In the genomic region with DNA sequence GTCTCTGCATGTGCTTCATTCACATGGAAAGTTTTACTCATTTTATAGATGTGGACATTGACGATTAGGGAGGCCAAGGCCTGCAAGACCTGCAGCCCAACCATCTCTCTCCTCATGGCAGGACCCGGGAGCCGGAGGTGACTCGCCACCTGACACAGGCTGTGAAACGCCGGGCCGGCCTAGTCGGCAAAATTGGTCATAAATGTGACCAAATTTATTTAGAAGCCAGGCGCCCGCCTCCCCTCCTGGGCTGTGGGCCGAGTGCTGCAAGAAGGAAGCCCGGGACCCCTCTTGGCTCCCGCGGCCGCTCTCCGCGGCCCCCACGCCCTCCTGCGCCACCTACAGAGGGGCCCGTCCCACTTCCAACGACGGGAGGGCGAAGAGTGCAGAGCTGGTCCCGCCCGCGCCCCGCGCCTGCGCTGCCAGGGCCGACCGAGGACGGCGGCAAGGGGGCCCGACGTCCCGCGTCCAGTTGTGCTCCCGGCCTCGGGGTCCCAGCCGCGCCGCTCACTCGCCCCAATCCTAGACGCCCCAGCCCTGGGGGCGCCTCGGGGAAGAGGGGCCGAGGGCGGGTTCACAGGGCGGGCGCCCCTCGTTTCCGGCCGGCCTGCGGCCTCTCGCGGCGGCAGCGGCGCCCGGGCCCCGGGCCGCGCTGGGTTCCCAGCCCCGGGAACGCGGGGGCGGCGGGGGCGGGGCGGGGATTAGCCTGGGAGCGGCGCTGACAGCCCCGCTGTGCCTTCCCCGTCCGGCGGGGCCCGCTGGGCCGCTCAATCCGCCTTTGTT, we compare ENCODE assay signal across 8 cellular contexts. TPM values are rescaled to one million over a fixed set of nuclear protein-coding genes. Genes with fewer than 3 reads are reported as not detected.
DNase-seq lines count a peak whose midpoint lies in the region; ATAC-seq and TF ChIP-seq lines count a peak whose summit lies in the region.

No MANE protein-coding gene starts in this region.

- ATAC-seq in stimulated activated memory B cell treated with anti-CD40 and anti-IgM and Interleukin-4, amounts not matched to agents 10 μg/mL and 1 μg/mL and 100 μg/mL, for 72 hours = peak; percentile 55
- ATAC-seq in HG03469 (IDR thresholded peaks at IDR 0.05; ENCODE audit: unreplicated experiment) = no peak

- peaks cover 27% of the 10 kb centered on the region for H3K36me3 ChIP-seq in NT2/D1 (ENCODE audit: insufficient read depth, insufficient read length, low read length)

- H3K36me3 Mint-ChIP-seq in brain = peaks cover 15% of the 10 kb centered on the region
- no peaks in the 10 kb centered on the region for H3K36me3 Mint-ChIP-seq in stimulated activated memory B cell treated with anti-CD40 and anti-IgM and Interleukin-4, amounts not matched to agents 10 μg/mL and 1 μg/mL and 100 μg/mL, for 72 hours

- peak overlapping the region; percentile 40 for H3K4me3 ChIP-seq in NT2/D1 (ENCODE audit: insufficient read length, low read depth)

- peaks cover 34% of the 10 kb centered on the region for H3K4me1 ChIP-seq in NT2/D1 (ENCODE audit: insufficient read depth, insufficient read length)

- in situ Hi-C loops in GM13977 (cut with MboI; ENCODE audit: low pct_unique_long_range_greater_than_20kb, low sequenced_read_pairs, unreplicated experiment) = no loop called here

- peaks cover 36% of the 10 kb centered on the region for H3K4me1 Mint-ChIP-seq in brain
- peaks cover 23% of the 10 kb centered on the region for H3K4me1 Mint-ChIP-seq in stimulated activated memory B cell treated with anti-CD40 and anti-IgM and Interleukin-4, amounts not matched to agents 10 μg/mL and 1 μg/mL and 100 μg/mL, for 72 hours

- no peaks in the 10 kb centered on the region for H3K9me3 Mint-ChIP-seq in brain
- no peaks in the 10 kb centered on the region for H3K9me3 Mint-ChIP-seq in stimulated activated memory B cell treated with anti-CD40 and anti-IgM and Interleukin-4, amounts not matched to agents 10 μg/mL and 1 μg/mL and 100 μg/mL, for 72 hours

- peak overlapping the region in 3 of 5 experiments; percentile 41 to 89 (median 78) for H3K27ac Mint-ChIP-seq in brain
- no peak overlapping the region for H3K27ac Mint-ChIP-seq in stimulated activated memory B cell treated with anti-CD40 and anti-IgM and Interleukin-4, amounts not matched to agents 10 μg/mL and 1 μg/mL and 100 μg/mL, for 72 hours

- DNase-seq in AG20443 (ENCODE audit: low spot score) (peak; percentile 74), GM13977 (ENCODE audit: low spot score) (peak; percentile 62), NT2/D1 (ENCODE audit: low read depth, low spot score) (no peak), kidney tubule cell (ENCODE audit: low spot score) (peak; percentile 61), COR-L47 (lab: John Stamatoyannopoulos, UW) (no peak)

- TF ChIP-seq CTCF in GM13977 (IDR thresholded peaks at IDR 0.05; ENCODE audit: extremely low read depth, insufficient read depth, missing control alignments) (no peak), brain (conservative IDR thresholded peaks at IDR 0.05) (no peak)

- peaks cover 76% of the 10 kb centered on the region for H3K27me3 ChIP-seq in NT2/D1 (ENCODE audit: insufficient read depth, insufficient read length)

- peaks cover 11% of the 10 kb centered on the region for H3K27me3 Mint-ChIP-seq in brain
- H3K27me3 Mint-ChIP-seq in stimulated activated memory B cell treated with anti-CD40 and anti-IgM and Interleukin-4, amounts not matched to agents 10 μg/mL and 1 μg/mL and 100 μg/mL, for 72 hours = no peaks in the 10 kb centered on the region

- H3K9me3 ChIP-seq in NT2/D1 (ENCODE audit: insufficient read depth, low read length) = peaks cover 4% of the 10 kb centered on the region; the same call in 1 of the 2 replicates

- peak overlapping the region; percentile 72 for H3K9ac ChIP-seq in NT2/D1 (ENCODE audit: insufficient read length, low read depth)

- peak overlapping the region; percentile 62 to 75 (median 72) for H3K4me3 Mint-ChIP-seq in brain
- H3K4me3 Mint-ChIP-seq in stimulated activated memory B cell treated with anti-CD40 and anti-IgM and Interleukin-4, amounts not matched to agents 10 μg/mL and 1 μg/mL and 100 μg/mL, for 72 hours = peak overlapping the region; percentile 61

RNA-seq across cellular contexts. Expression of a gene that starts 47.5 kb away (rescaled TPM):
- polyA plus RNA-seq in brain (ENCODE audit: insufficient read depth, low read depth, low replicate concordance) = 4.6 TPM

Comparison
In these comparisons a context has a peak if more than half of its experiments do, and no peak if none do; other contexts are left out.
1. DNase-seq: peak in AG20443 (single experiment), GM13977 (single experiment) and kidney tubule cell (single experiment); none in NT2/D1 (single experiment) and COR-L47 (single experiment).